21 cellular contexts compared by ENCODE assay signal in the genomic region with DNA sequence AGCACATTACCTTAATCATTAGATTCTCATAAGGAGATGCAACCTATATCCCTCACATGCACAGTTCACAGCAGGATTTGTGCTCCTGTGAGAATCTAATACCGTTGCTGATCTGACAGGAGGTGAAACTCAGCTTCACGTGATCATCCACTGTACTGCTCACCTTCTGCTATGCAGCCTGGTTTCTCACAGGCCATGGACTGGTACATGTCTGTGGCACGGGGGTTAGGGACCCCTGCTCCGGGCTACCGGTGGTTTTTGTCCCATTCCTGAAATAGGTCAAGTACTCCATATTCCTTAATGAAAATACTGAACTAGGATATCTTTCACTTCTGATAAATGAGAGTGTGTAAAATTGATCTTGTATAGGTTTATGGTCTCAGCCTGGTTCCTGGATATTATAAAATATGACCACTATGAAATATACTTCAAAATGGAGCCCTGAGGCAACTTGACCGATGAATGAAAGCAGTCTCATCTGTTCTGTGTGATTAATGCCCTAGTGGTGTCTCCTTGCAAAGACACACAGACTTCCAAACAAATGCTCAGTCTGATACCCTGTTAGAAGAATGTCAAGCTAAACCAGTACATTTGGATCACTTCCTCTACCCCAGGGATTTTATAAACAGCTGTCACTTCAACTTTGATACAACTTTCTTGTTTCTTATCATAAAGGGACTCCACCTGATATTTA.
DNase-seq lines count a peak whose midpoint lies in the region; ATAC-seq, FAIRE-seq and TF ChIP-seq lines count a peak whose summit lies in the region.
"Had no signal": no experiment of that assay in that cellular context is flagged by ENCODE, and none has a peak within 500 bp of the region (broad histone marks: within the 10 kb centered on the region; RNA-seq: fewer than 3 reads in every experiment).

No MANE protein-coding gene starts in this region.

- ATAC-seq in GM12878 (peak; percentile 60), GM18907 (IDR thresholded peaks at IDR 0.05; ENCODE audit: unreplicated experiment) (no peak)
- ATAC-seq: activated CD8-positive, alpha-beta memory T cell treated with anti-CD3 and anti-CD28 coated beads, Interleukin-2, amount 10 ng/mL, durations not matched to agents 7 days and 5 days; heart left ventricle had no signal

- intact Hi-C loops in GM12878 (cut with micrococcal nuclease; ENCODE audit: unreplicated experiment), result no loop called here

- TF ChIP-seq RAD21 in GM12878 (IDR thresholded peaks at IDR 0.05; ENCODE audit: insufficient read depth, low read depth, low read length), result no peak

- H4K5ac ChIP-seq in mesendoderm (ENCODE audit: low read length), result no peak overlapping the region

- H3K4me1 ChIP-seq in GM12878 (ENCODE audit: control insufficient read depth, insufficient read depth, low read length) (no peaks in the 10 kb centered on the region), mesendoderm (ENCODE audit: control insufficient read depth, low read depth, low read length) (no peaks in the 10 kb centered on the region)
- H3K4me1 ChIP-seq: heart left ventricle, parathyroid adenoma had no signal

- H3K9me3 ChIP-seq in GM12878 (replicated peaks; ENCODE audit: control insufficient read depth, insufficient read depth, low read length), result no peaks in the 10 kb centered on the region

- DNase-seq in DMS 273 (lab: John Stamatoyannopoulos, UW; ENCODE audit: unreplicated experiment), result peak; percentile 47
- peak; percentile 2 for DNase-seq in HTR-8/SVneo (ENCODE audit: insufficient read length, low spot score)
- DNase-seq in GM12878 (ENCODE audit: low read depth, low spot score), result no peak
- DNase-seq in mesendoderm, result peak; percentile 45
- DNase-seq in cortex of kidney (lab: John Stamatoyannopoulos, UW), result no peak
- no peak for DNase-seq in activated naive CD4-positive, alpha-beta T cell (lab: John Stamatoyannopoulos, UW)
- DNase-seq in NCI-H2081 treated with DMSO at 0.1 percent for 48 hours (lab: John Stamatoyannopoulos, UW), result no peak
- DNase-seq: activated CD8-positive, alpha-beta memory T cell treated with anti-CD3 and anti-CD28 coated beads, Interleukin-2, amount 10 ng/mL, durations not matched to agents 7 days and 5 days; activated effector memory CD4-positive, alpha-beta T cell treated with anti-CD3 and anti-CD28 coated beads, Interleukin-2, amount 50 U/mL, for 16 hours; effector CD4-positive, alpha-beta T cell; heart left ventricle; kidney; mammary epithelial cell; MM.1S; naive B cell; NCI-H187; NCI-H446; Right ventricle myocardium superior; stimulated activated CD4-positive, alpha-beta T cell treated with anti-CD3 and anti-CD28 coated beads, Interleukin-2, amount 100 ng/mL, for 24 hours had no signal

- no peaks in the 10 kb centered on the region for H4K20me1 ChIP-seq in GM12878 (ENCODE audit: control insufficient read depth, insufficient read depth)

- H2BK15ac ChIP-seq in mesendoderm (replicated peaks; ENCODE audit: low read depth), result no peak overlapping the region

- H3K23ac ChIP-seq in mesendoderm (ENCODE audit: low read length), result no peak overlapping the region

- RAD21 ChIA-PET in GM12878 (lab: Charles Lee; ENCODE audit: unreplicated experiment), result no interaction called here

- no peaks in the 10 kb centered on the region for H3K79me1 ChIP-seq in mesendoderm (ENCODE audit: low read length)

- H2AFZ ChIP-seq in GM12878 (ENCODE audit: control insufficient read depth, low read depth, low read length), result no peak overlapping the region
- H2AFZ ChIP-seq: parathyroid adenoma had no signal

- no peak overlapping the region for H3K56ac ChIP-seq in mesendoderm (ENCODE audit: low read length)

- CTCF ChIA-PET in GM12878 (lab: Yijun Ruan, JAX), result no interaction called here

- no peak overlapping the region for H4K8ac ChIP-seq in mesendoderm (ENCODE audit: low read depth, low read length)

- H3K4ac ChIP-seq in mesendoderm (ENCODE audit: low read depth, low read length), result no peak overlapping the region

- H2BK120ac ChIP-seq in mesendoderm (ENCODE audit: low read depth, low read length), result no peak overlapping the region

- no peak overlapping the region for H3K4me3 ChIP-seq in GM12878
- no peak overlapping the region for H3K4me3 ChIP-seq in mesendoderm (ENCODE audit: low read length)
- H3K4me3 ChIP-seq: heart left ventricle had no signal

- TF ChIP-seq CTCF in GM12878 (IDR thresholded peaks at IDR 0.05 in 2 of 3, conservative IDR thresholded peaks at IDR 0.05 in 1 of 3; ENCODE audit: control insufficient read depth in 2 of 3, extremely low read depth in 1 of 3, insufficient read depth in 1 of 3, low read depth in 3 of 3, low read length in 3 of 3), result no peak

- H3K27ac ChIP-seq in GM12878 (ENCODE audit: control insufficient read depth, insufficient read depth) (no peak overlapping the region), mesendoderm (ENCODE audit: low read depth, low read length) (no peak overlapping the region)
- H3K27ac ChIP-seq: heart left ventricle, parathyroid adenoma had no signal

- no peak for FAIRE-seq in HTR-8/SVneo (lab: Jason Lieb, UNC)
- FAIRE-seq in GM12878 (lab: Jason Lieb, UNC), result no peak
- FAIRE-seq: kidney had no signal

- BruUV-seq in GM12878 (replicated peaks; lab: Mats Ljungman, UMichigan), result no TSS peak

- SMC1A ChIA-PET in GM12878 (lab: Charles Lee; ENCODE audit: uncharacterized antibody, unreplicated experiment), result interaction anchor here (1.4 kb wide), 1 partner anchor 22 kb away, joined by 3 read pairs; no protein-coding TSS in a partner anchor

- TF ChIP-seq POLR2A in GM12878 (IDR thresholded peaks at IDR 0.05; ENCODE audit: low read depth, low read length), result no peak

- H2AK5ac ChIP-seq in mesendoderm (ENCODE audit: low read length), result no peak overlapping the region

- H3K79me2 ChIP-seq in GM12878 (ENCODE audit: control insufficient read depth, insufficient read depth, low read length), result no peaks in the 10 kb centered on the region
- H3K79me2 ChIP-seq in mesendoderm (ENCODE audit: control insufficient read depth, insufficient read depth, low read length), result no peaks in the 10 kb centered on the region
- H3K79me2 ChIP-seq: parathyroid adenoma had no signal

- no peak for TF ChIP-seq EP300 in GM12878 (IDR thresholded peaks at IDR 0.05; ENCODE audit: borderline replicate concordance in 1 of 2, control insufficient read depth in 1 of 2, low read depth in 2 of 2, low read length in 2 of 2)

- no peaks in the 10 kb centered on the region for H3K27me3 ChIP-seq in GM12878 (replicated peaks in 1 of 2; ENCODE audit: control insufficient read depth in 2 of 2, insufficient read depth in 2 of 2, low read length in 1 of 2)
- H3K27me3 ChIP-seq in mesendoderm (ENCODE audit: insufficient read depth, low read length, poor library complexity), result no peaks in the 10 kb centered on the region
- H3K27me3 ChIP-seq: heart left ventricle had no signal

- POLR2A ChIA-PET in GM12878 (lab: Charles Lee), result no interaction called here

- in situ Hi-C loops in GM12878 (cut with MboI), result no loop called here

- H3K9ac ChIP-seq in GM12878 (ENCODE audit: control insufficient read depth, insufficient read depth, low read length) (no peak overlapping the region), mesendoderm (ENCODE audit: low read length) (no peak overlapping the region)
- H3K9ac ChIP-seq: parathyroid adenoma had no signal

- H2BK5ac ChIP-seq in mesendoderm (ENCODE audit: low read length), result no peak overlapping the region

- H3K18ac ChIP-seq in mesendoderm (ENCODE audit: low read length), result no peak overlapping the region

- WGBS in GM12878 (ENCODE audit: insufficient coverage, insufficient replicate concordance, low lambda C conversion rate, missing lambda C conversion rate), result under 1% methylated on average over 6 of the region's 6 CpGs
- no CpG with 5 or more reads among the region's 6 CpGs for WGBS in mesendoderm (ENCODE audit: extremely low coverage, insufficient coverage, low lambda C conversion rate)

- H3K36me3 ChIP-seq in GM12878 (ENCODE audit: control insufficient read depth in 2 of 2, insufficient read depth in 2 of 2, low read length in 1 of 2) (no peaks in the 10 kb centered on the region), mesendoderm (ENCODE audit: control insufficient read depth, insufficient read depth, low read length) (no peaks in the 10 kb centered on the region)
- H3K36me3 ChIP-seq: heart left ventricle had no signal

- no peak overlapping the region for H3K4me2 ChIP-seq in GM12878 (ENCODE audit: control insufficient read depth, insufficient read depth)
- H3K4me2 ChIP-seq in mesendoderm (ENCODE audit: low read length), result no peak overlapping the region

TF ChIP-seq in GM12878, 131 proteins besides CTCF, POLR2A, EP300 and RAD21:
- TF ChIP-seq SUPT20H (IDR thresholded peaks at IDR 0.05; ENCODE audit: borderline replicate concordance, control insufficient read depth, low read depth, low read length), result no peak
- TF ChIP-seq RCOR1 (conservative IDR thresholded peaks at IDR 0.05; ENCODE audit: low read depth, low read length), result no peak
- TF ChIP-seq FOXM1 (IDR thresholded peaks at IDR 0.05; ENCODE audit: low read depth, low read length), result no peak
- no peak for TF ChIP-seq NR2F1 (conservative IDR thresholded peaks at IDR 0.05)
- TF ChIP-seq NR2C2 (IDR thresholded peaks at IDR 0.05; ENCODE audit: borderline replicate concordance, control insufficient read depth, insufficient read length, low read depth), result no peak
- no peak for TF ChIP-seq ESRRA (IDR thresholded peaks at IDR 0.05; ENCODE audit: low read length)
- no peak for TF ChIP-seq CHD4 (IDR thresholded peaks at IDR 0.05)
- no peak for TF ChIP-seq IKZF2 (IDR thresholded peaks at IDR 0.05)

Comparison
In these comparisons a context has a peak if more than half of its experiments do, and no peak if none do; other contexts are left out.
1. DNase-seq: peak in DMS 273 (single experiment), HTR-8/SVneo (single experiment) and mesendoderm (single experiment); none in GM12878 (single experiment), cortex of kidney (single experiment), activated naive CD4-positive, alpha-beta T cell (0 of 4) and NCI-H2081 treated with DMSO at 0.1 percent for 48 hours (single experiment).